ENCODE assay signal across 8 cellular contexts in the genomic region with DNA sequence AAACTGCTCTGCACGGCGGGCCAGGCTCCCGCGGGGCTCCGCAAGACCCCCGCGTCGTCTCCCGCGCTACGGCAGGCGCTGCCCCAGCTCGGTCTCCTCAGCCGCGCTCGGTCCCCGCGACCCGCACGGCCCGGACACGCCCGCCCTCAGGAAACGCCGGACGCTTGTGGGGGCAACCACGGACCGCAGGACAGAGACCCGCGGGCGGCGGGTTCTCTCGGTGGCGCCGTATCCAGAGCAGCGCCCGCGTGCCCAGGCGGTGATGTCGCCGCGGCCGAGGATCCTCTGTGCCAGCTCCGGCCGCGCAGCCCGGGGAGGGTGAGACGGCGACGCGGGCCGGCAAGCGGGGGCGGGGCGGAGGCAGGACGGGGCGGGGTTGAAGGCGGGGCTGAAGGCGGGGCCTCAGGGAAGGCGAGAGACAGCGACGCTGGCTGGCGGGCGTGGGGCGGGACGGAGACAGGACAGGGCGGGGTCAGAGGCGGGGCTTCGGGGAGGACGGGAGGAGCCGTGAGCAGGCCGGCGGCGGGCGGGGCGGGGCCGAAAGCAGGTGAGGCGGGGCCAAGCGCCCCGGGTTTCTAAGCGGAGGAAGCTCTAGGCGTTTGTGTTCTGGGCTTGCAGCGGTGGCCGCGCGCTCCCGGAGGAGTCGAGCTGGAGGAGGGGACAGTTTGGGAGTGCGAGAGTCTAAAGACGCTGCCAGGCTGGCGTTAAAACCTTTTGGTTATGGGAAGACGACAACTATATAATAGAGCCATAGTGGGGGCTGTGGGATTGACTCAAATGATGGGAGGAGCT. TPM values are rescaled to one million over a fixed set of nuclear protein-coding genes. Genes with fewer than 3 reads are reported as not detected.
DNase-seq lines count a peak whose midpoint lies in the region; ATAC-seq and TF ChIP-seq lines count a peak whose summit lies in the region.

Gene DSEL, minus strand, starts transcription at position 289 of the 792 bp plus-strand sequence. CDS start 2,112 bp downstream, outside the sequence.

- H3K27me3 Mint-ChIP-seq in nephron progenitor cell (ENCODE audit: low read depth, poor library complexity) = peaks cover 13% of the 10 kb centered on the region

- H3K9me3 ChIP-seq in RWPE2 (ENCODE audit: severe bottlenecking) = no peaks in the 10 kb centered on the region

- peaks cover 4% of the 10 kb centered on the region for H3K36me3 Mint-ChIP-seq in nephron progenitor cell (ENCODE audit: low read depth)

- H3K27ac Mint-ChIP-seq in nephron progenitor cell = peak within 1 kb of the TSS; percentile 88

- H3K36me3 ChIP-seq in RWPE2 (ENCODE audit: low read depth) = peaks cover 8% of the 10 kb centered on the region; the same call in 1 of the 2 replicates

- ATAC-seq in GM21737 (IDR thresholded peaks at IDR 0.05; ENCODE audit: unreplicated experiment) (peak; percentile 99), RWPE2 (ENCODE audit: low read depth) (peak; percentile 77)

- peaks cover 8% of the 10 kb centered on the region for H3K4me1 ChIP-seq in RWPE2 (ENCODE audit: insufficient read depth, poor library complexity, severe bottlenecking)

- in situ Hi-C loops in KBM-7 (cut with MboI; ENCODE audit: low pct_unique_long_range_greater_than_20kb, low sequenced_read_pairs) = no loop called here

- H3K4me3 ChIP-seq in RWPE2 (ENCODE audit: severe bottlenecking) (peak within 1 kb of the TSS; percentile 84), fibroblast of villous mesenchyme (ENCODE audit: low read depth, low read length) (peak within 1 kb of the TSS; percentile 96)

- peak within 1 kb of the TSS; percentile 95 for H3K4me3 Mint-ChIP-seq in nephron progenitor cell

- DNase-seq in DMS153 treated with DMSO at 0.1 percent for 48 hours (lab: John Stamatoyannopoulos, UW; ENCODE audit: unreplicated experiment) (peak; percentile 63), KBM-7 (peak; percentile 78), RWPE2 (ENCODE audit: low spot score) (peak; percentile 94), activated gamma-delta T cell treated with Interleukin-2 at 50 U/mL for 16 hours (peak; percentile 99), fibroblast of villous mesenchyme (ENCODE audit: low read depth) (peak; percentile 97), nephron progenitor cell (peak; percentile 100)
- peak; percentile 95 for DNase-seq in stimulated activated naive CD4-positive, alpha-beta T cell treated with Interleukin-2 at 50 U/mL for 16 hours (lab: John Stamatoyannopoulos, UW)

- TF ChIP-seq CTCF in RWPE2 (IDR thresholded peaks at IDR 0.05; ENCODE audit: poor library complexity, severe bottlenecking) = no peak
- no peak for TF ChIP-seq CTCF in fibroblast of villous mesenchyme (IDR thresholded peaks at IDR 0.05; ENCODE audit: insufficient read depth, low read depth, low read length)
- no peak for TF ChIP-seq CTCF in nephron progenitor cell (IDR thresholded peaks at IDR 0.05)

- H3K4me1 Mint-ChIP-seq in nephron progenitor cell = peaks cover 41% of the 10 kb centered on the region

- H3K27ac ChIP-seq in RWPE2 (ENCODE audit: poor library complexity, severe bottlenecking) = peak within 1 kb of the TSS; percentile 59

- H3K9me3 Mint-ChIP-seq in nephron progenitor cell = no peaks in the 10 kb centered on the region

- H3K27me3 ChIP-seq in RWPE2 (ENCODE audit: insufficient read depth, poor library complexity, severe bottlenecking) = no peaks in the 10 kb centered on the region

RNA-seq across cellular contexts. Expression of gene DSEL, which starts in this region (rescaled TPM):
- total RNA-seq in fibroblast of villous mesenchyme = 101 and 218 TPM in 2 replicates

Comparison
In these comparisons a context has a peak if more than half of its experiments do, and no peak if none do; other contexts are left out.
1. Peak in every context shown above with its lines: DNase-seq, ATAC-seq, H3K4me3 ChIP-seq and H3K27ac ChIP-seq.